ENCODE assay signal across 19 cellular contexts in the genomic region with DNA sequence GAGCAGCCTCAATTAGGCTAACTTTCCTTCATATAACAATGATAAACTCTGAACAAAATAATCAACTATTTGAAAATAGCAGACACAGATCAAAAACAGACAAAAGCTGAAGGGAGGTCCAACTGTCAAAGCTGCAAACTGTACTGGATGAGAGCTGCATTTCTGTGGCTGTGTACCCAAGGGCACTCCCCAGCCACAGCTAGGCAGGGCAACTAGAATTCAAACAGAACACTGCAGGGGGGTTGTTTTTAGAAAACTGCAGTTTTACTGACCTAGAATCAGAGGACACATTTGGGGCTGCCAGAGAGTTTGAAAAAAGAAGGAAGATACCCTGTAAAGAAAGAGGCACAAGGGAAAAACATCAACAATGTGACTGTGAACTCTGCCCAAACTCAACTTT. TPM values are rescaled to one million over a fixed set of nuclear protein-coding genes. Genes with fewer than 3 reads are reported as not detected.
A peak's percentile ranks its signal among the peaks of the same experiment; 100 is the strongest.
DNase-seq lines count a peak whose midpoint lies in the region; ATAC-seq and TF ChIP-seq lines count a peak whose summit lies in the region.
"Had no signal": no experiment of that assay in that cellular context is flagged by ENCODE, and none has a peak within 500 bp of the region (broad histone marks: within the 10 kb centered on the region; RNA-seq: fewer than 3 reads in every experiment).

No MANE protein-coding gene starts in this region.

- ATAC-seq in left ventricle myocardium superior (peak; percentile 27), left cardiac atrium (no peak), GM21619 (IDR thresholded peaks at IDR 0.05; ENCODE audit: unreplicated experiment) (no peak)

- peak overlapping the region; percentile 66 for H3K27ac Mint-ChIP-seq in T-helper 2 cell treated with Interferon-gamma antibody and Interleukin-4, amounts not matched to agents 5 μg/mL and 100 μg/mL, for 36 hours
- H3K27ac Mint-ChIP-seq: activated naive CD8-positive, alpha-beta T cell treated with anti-CD3 and anti-CD28 coated beads, Interleukin-2, amount 10 ng/mL, durations not matched to agents 7 days and 5 days; IgD-negative memory B cell had no signal

- H3K4me3 ChIP-seq in thyroid gland (replicated peaks in 1 of 3) = no peak overlapping the region
- H3K4me3 ChIP-seq: breast epithelium, lung, vagina had no signal

- no peaks in the 10 kb centered on the region for H3K27me3 Mint-ChIP-seq in T-helper 2 cell treated with Interferon-gamma antibody and Interleukin-4, amounts not matched to agents 5 μg/mL and 100 μg/mL, for 36 hours (ENCODE audit: low read depth)
- H3K27me3 Mint-ChIP-seq: activated naive CD8-positive, alpha-beta T cell treated with anti-CD3 and anti-CD28 coated beads, Interleukin-2, amount 10 ng/mL, durations not matched to agents 7 days and 5 days; IgD-negative memory B cell had no signal

- peaks cover 22 to 35% of the 10 kb centered on the region in 2 donors for H3K4me1 ChIP-seq in thyroid gland
- H3K4me1 ChIP-seq: breast epithelium, Caco-2 had no signal

- intact Hi-C loops in left ventricle myocardium superior (cut with micrococcal nuclease) (no loop called here), left cardiac atrium (cut with DNase I) (no loop called here), thyroid gland (cut with DNase I) (no loop called here)

- TF ChIP-seq CTCF in thyroid gland (IDR thresholded peaks at IDR 0.05) = no peak

- H3K27ac ChIP-seq in thyroid gland = peak overlapping the region in 2 of 3 donors; percentile 20 to 37
- H3K27ac ChIP-seq: breast epithelium, vagina had no signal

- no peak for TF ChIP-seq POLR2A in thyroid gland (IDR thresholded peaks at IDR 0.05)

- H3K4me3 Mint-ChIP-seq in T-helper 2 cell treated with Interferon-gamma antibody and Interleukin-4, amounts not matched to agents 5 μg/mL and 100 μg/mL, for 36 hours = no peak overlapping the region
- H3K4me3 Mint-ChIP-seq: activated naive CD8-positive, alpha-beta T cell treated with anti-CD3 and anti-CD28 coated beads, Interleukin-2, amount 10 ng/mL, durations not matched to agents 7 days and 5 days; IgD-negative memory B cell had no signal

- H3K9me3 Mint-ChIP-seq in T-helper 2 cell treated with Interferon-gamma antibody and Interleukin-4, amounts not matched to agents 5 μg/mL and 100 μg/mL, for 36 hours = no peaks in the 10 kb centered on the region
- H3K9me3 Mint-ChIP-seq: activated naive CD8-positive, alpha-beta T cell treated with anti-CD3 and anti-CD28 coated beads, Interleukin-2, amount 10 ng/mL, durations not matched to agents 7 days and 5 days; IgD-negative memory B cell had no signal

- no peaks in the 10 kb centered on the region for H3K9me3 ChIP-seq in thyroid gland
- H3K9me3 ChIP-seq: breast epithelium, Caco-2, vagina had no signal

- no peaks in the 10 kb centered on the region for H3K27me3 ChIP-seq in thyroid gland
- H3K27me3 ChIP-seq: breast epithelium, vagina had no signal

- peaks cover 24% of the 10 kb centered on the region for H3K36me3 Mint-ChIP-seq in T-helper 2 cell treated with Interferon-gamma antibody and Interleukin-4, amounts not matched to agents 5 μg/mL and 100 μg/mL, for 36 hours (ENCODE audit: low read depth)

- H3K36me3 ChIP-seq in thyroid gland = no peaks in the 10 kb centered on the region
- H3K36me3 ChIP-seq: breast epithelium, vagina had no signal

- H3K4me1 Mint-ChIP-seq in T-helper 2 cell treated with Interferon-gamma antibody and Interleukin-4, amounts not matched to agents 5 μg/mL and 100 μg/mL, for 36 hours (ENCODE audit: low read depth) = peaks cover 55% of the 10 kb centered on the region

- DNase-seq in left ventricle myocardium superior (no peak), left cardiac atrium (no peak), medulla oblongata (ENCODE audit: extremely low spot score) (peak; percentile 20), thyroid gland (peak; percentile 11 to 15), dedifferentiated amniotic fluid mesenchymal stem cell (ENCODE audit: extremely low spot score) (no peak), ecto neural progenitor cell (ENCODE audit: low spot score) (no peak)
- no peak for DNase-seq in T-helper 2 cell treated with Interferon-gamma antibody and Interleukin-4, amounts not matched to agents 5 μg/mL and 100 μg/mL, for 36 hours (ENCODE audit: low spot score)
- DNase-seq: activated CD4-positive, CD25-positive, alpha-beta regulatory T cell treated with anti-CD3 and anti-CD28 coated beads, Interleukin-2, amount 50 U/mL, for 72 hours; activated naive CD8-positive, alpha-beta T cell treated with anti-CD3 and anti-CD28 coated beads, Interleukin-2, amount 10 ng/mL, durations not matched to agents 7 days and 5 days; Caco-2; glutamatergic neuron; NCI-H2081 treated with DMSO at 0.1 percent for 48 hours; NCI-H524 treated with DMSO at 0.1 percent for 48 hours; SIG-M5 had no signal

RNA-seq across cellular contexts. Expression of a gene that starts 56.8 kb away (rescaled TPM):
- 74.8 TPM for total RNA-seq in left ventricle myocardium superior
- total RNA-seq in left cardiac atrium = 100 to 1,000 TPM in 1 of 2 donors, 10 to 100 TPM in 1; 94.1 to 109 TPM
- 100 to 1,000 TPM in 3 of 4 donors, 10 to 100 TPM in 1; 91.1 to 157 (median 129) TPM for total RNA-seq in thyroid gland

Comparison
In these comparisons a context has a peak if more than half of its experiments do, and no peak if none do; other contexts are left out.
1. DNase-seq: peak in medulla oblongata (single experiment) and thyroid gland (2 of 2); none in left ventricle myocardium superior (single experiment), left cardiac atrium (single experiment), T-helper 2 cell treated with Interferon-gamma antibody and Interleukin-4, amounts not matched to agents 5 μg/mL and 100 μg/mL, for 36 hours (single experiment), dedifferentiated amniotic fluid mesenchymal stem cell (single experiment) and ecto neural progenitor cell (single experiment).